ENCODE assay signal across 25 cellular contexts in genomic region chr6:37876843-37877242, GRCh38.
"Had no signal": no experiment of that assay in that cellular context is flagged by ENCODE, and none has a peak within 500 bp of the region (broad histone marks: within the 10 kb centered on the region; RNA-seq: fewer than 3 reads in every experiment).

No MANE protein-coding gene starts in this region.

- ATAC-seq: esophagus mucosa; gastrocnemius medialis; mucosa of descending colon; naive thymus-derived CD4-positive, alpha-beta T cell; stimulated activated naive B cell treated with anti-CD40 and anti-IgM and Interleukin-4, amounts not matched to agents 10 μg/mL and 1 μg/mL and 100 μg/mL, for 72 hours; upper lobe of right lung had no signal

- H3K9me3 Mint-ChIP-seq: stimulated activated naive CD8-positive, alpha-beta T cell treated with anti-CD3 and anti-CD28 coated beads, Interleukin-15, Interleukin-2, amounts not matched to agents 100 ng/mL and 50 ng/mL, for 24 hours had no signal

- H3K27ac Mint-ChIP-seq: stimulated activated naive CD8-positive, alpha-beta T cell treated with anti-CD3 and anti-CD28 coated beads, Interleukin-15, Interleukin-2, amounts not matched to agents 100 ng/mL and 50 ng/mL, for 24 hours had no signal

- H3K9me3 ChIP-seq: gastrocnemius medialis, mucosa of descending colon, neutrophil, right lobe of liver, suprapubic skin, transverse colon, upper lobe of right lung, uterus had no signal

- DNase-seq: cerebellar nuclear complex; dorsolateral prefrontal cortex; effector CD4-positive, alpha-beta T cell; foreskin fibroblast; gastrocnemius medialis; head of caudate nucleus; kidney; mucosa of descending colon; naive thymus-derived CD4-positive, alpha-beta T cell; right lobe of liver; small intestine; stimulated activated CD4-positive, alpha-beta T cell treated with anti-CD3 and anti-CD28 coated beads, Interleukin-12 subunit alpha, Interleukin-12 subunit beta, amount 100 ng/mL, for 4 hours; stimulated activated CD4-positive, alpha-beta T cell treated with anti-CD3 and anti-CD28 coated beads, Interleukin-2, amount 100 ng/mL, for 24 hours; stimulated activated CD4-positive, alpha-beta T cell treated with anti-CD3 and anti-CD28 coated beads, Interleukin-4, amount 100 ng/mL, for 24 hours; stimulated activated naive B cell treated with anti-CD40 and anti-IgM and Interleukin-4, amounts not matched to agents 10 μg/mL and 1 μg/mL and 100 μg/mL, for 72 hours; transverse colon; upper lobe of right lung; uterus had no signal

- H3K4me3 Mint-ChIP-seq: mesothelial cell of epicardium; neural crest cell; stimulated activated naive B cell treated with anti-CD40 and anti-IgM and Interleukin-4, amounts not matched to agents 10 μg/mL and 1 μg/mL and 100 μg/mL, for 72 hours; stimulated activated naive CD8-positive, alpha-beta T cell treated with anti-CD3 and anti-CD28 coated beads, Interleukin-15, Interleukin-2, amounts not matched to agents 100 ng/mL and 50 ng/mL, for 24 hours had no signal

- H3K27me3 Mint-ChIP-seq: naive thymus-derived CD4-positive, alpha-beta T cell; progenitor cell of endocrine pancreas; stimulated activated naive B cell treated with anti-CD40 and anti-IgM and Interleukin-4, amounts not matched to agents 10 μg/mL and 1 μg/mL and 100 μg/mL, for 72 hours; stimulated activated naive CD8-positive, alpha-beta T cell treated with anti-CD3 and anti-CD28 coated beads, Interleukin-15, Interleukin-2, amounts not matched to agents 100 ng/mL and 50 ng/mL, for 24 hours had no signal
